ENCODE assay signal across 25 cellular contexts in genomic region chr20:19969106-19969505, GRCh38. TPM values are rescaled to one million over a fixed set of nuclear protein-coding genes. Genes with fewer than 3 reads are reported as not detected.
A peak's percentile ranks its signal among the peaks of the same experiment; 100 is the strongest.
DNase-seq lines count a peak whose midpoint lies in the region; ATAC-seq and TF ChIP-seq lines count a peak whose summit lies in the region.
"Had no signal": no experiment of that assay in that cellular context is flagged by ENCODE, and none has a peak within 500 bp of the region (broad histone marks: within the 10 kb centered on the region; RNA-seq: fewer than 3 reads in every experiment).

No MANE protein-coding gene starts in this region.

- H3K27ac ChIP-seq in right atrium auricular region: peak overlapping the region; percentile 7 to 19
- peak overlapping the region; percentile 1 for H3K27ac ChIP-seq in layer of hippocampus (ENCODE audit: low read depth, low read length)
- H3K27ac ChIP-seq: foreskin keratinocyte had no signal

- H3K27me3 ChIP-seq in right atrium auricular region (no peaks in the 10 kb centered on the region), layer of hippocampus (ENCODE audit: control insufficient read depth, insufficient read depth, low read length) (no peaks in the 10 kb centered on the region)
- H3K27me3 ChIP-seq: foreskin keratinocyte had no signal

- peaks cover 0 to 17% of the 10 kb centered on the region in 2 donors for H3K4me1 ChIP-seq in right atrium auricular region

- no peak for TF ChIP-seq CTCF in right atrium auricular region (IDR thresholded peaks at IDR 0.05)

- DNase-seq in right atrium auricular region (ENCODE audit: low spot score): no peak
- DNase-seq in Right ventricle myocardium superior: no peak
- no peak for DNase-seq in T-helper 17 cell
- DNase-seq in stimulated activated CD4-positive, alpha-beta T cell treated with anti-CD3 and anti-CD28 coated beads, Interleukin-4, amount 100 ng/mL, for 1 hour: no peak
- DNase-seq: activated CD4-positive, alpha-beta T cell treated with anti-CD3 and anti-CD28 coated beads for 4 hours; activated naive CD4-positive, alpha-beta T cell; activated T-cell treated with anti-CD3 and anti-CD28 coated beads, Interleukin-2, amount 50 U/mL, for 4 hours; DND-41; effector memory CD4-positive, alpha-beta T cell; foreskin keratinocyte; H9; Karpas-422; MV-4-11; NCI-H1436 treated with DMSO at 0.1 percent for 48 hours; NCI-H2107; NCI-H82; stimulated activated naive CD8-positive, alpha-beta T cell treated with anti-CD3 and anti-CD28 coated beads, Interleukin-15, Interleukin-2, amounts not matched to agents 100 U/mL and 50 U/mL, for 24 hours had no signal

- intact Hi-C loops in Right ventricle myocardium superior (cut with DNase I): no loop called here

- ATAC-seq in Right ventricle myocardium superior (ENCODE audit: poor library complexity): no peak
- no peak for ATAC-seq in T-helper 17 cell
- ATAC-seq in HG03457 (IDR thresholded peaks at IDR 0.05; ENCODE audit: unreplicated experiment): no peak
- no peak for ATAC-seq in HG02840 (IDR thresholded peaks at IDR 0.05; ENCODE audit: low FRiP score, unreplicated experiment)
- no peak for ATAC-seq in GM19467 (IDR thresholded peaks at IDR 0.05; ENCODE audit: unreplicated experiment)
- ATAC-seq: activated T-cell treated with anti-CD3 and anti-CD28 coated beads, Interleukin-2, amount 50 U/mL, for 4 hours; foreskin keratinocyte; Right ventricle myocardium inferior; stimulated activated naive CD8-positive, alpha-beta T cell treated with anti-CD3 and anti-CD28 coated beads, Interleukin-15, Interleukin-2, amounts not matched to agents 100 U/mL and 50 U/mL, for 24 hours had no signal

- peak overlapping the region; percentile 81 for H3K27ac Mint-ChIP-seq in T-helper 17 cell
- H3K27ac Mint-ChIP-seq: B cell; H9; T-helper 2 cell treated with Interferon-gamma antibody and Interleukin-4, amounts not matched to agents 5 μg/mL and 100 μg/mL, for 36 hours had no signal

- no peaks in the 10 kb centered on the region for H3K27me3 Mint-ChIP-seq in T-helper 17 cell
- H3K27me3 Mint-ChIP-seq: B cell had no signal

- no peak overlapping the region for H3K4me3 Mint-ChIP-seq in T-helper 17 cell
- H3K4me3 Mint-ChIP-seq: activated T-cell treated with anti-CD3 and anti-CD28 coated beads, Interleukin-2, amount 50 U/mL, for 4 hours; B cell; brain; H9; T-helper 2 cell treated with Interferon-gamma antibody and Interleukin-4, amounts not matched to agents 5 μg/mL and 100 μg/mL, for 36 hours had no signal

- H3K36me3 ChIP-seq in right atrium auricular region: peaks cover 27% of the 10 kb centered on the region

- peaks cover 25% of the 10 kb centered on the region for H3K4me1 Mint-ChIP-seq in T-helper 17 cell

- H3K36me3 Mint-ChIP-seq in T-helper 17 cell (ENCODE audit: low read depth): no peaks in the 10 kb centered on the region

- no peak overlapping the region for H3K4me3 ChIP-seq in right atrium auricular region

- H3K9me3 ChIP-seq in right atrium auricular region (no peaks in the 10 kb centered on the region), T-helper 17 cell (ENCODE audit: control insufficient read depth, low read length, poor library complexity, severe bottlenecking) (no peaks in the 10 kb centered on the region)

RNA-seq across cellular contexts. Expression of gene NAA20, which starts 48.1 kb away (rescaled TPM):
- total RNA-seq in right atrium auricular region: 10 to 100 TPM; 32.2 to 33.8 TPM
- 59.2 TPM for total RNA-seq in Right ventricle myocardium superior
- total RNA-seq in T-helper 17 cell: 10 to 100 TPM; 22.4 to 25.3 TPM
